Comparison of ENCODE assay signal across 10 cellular contexts in genomic region chr6:39357998-39358686, GRCh38. TPM values are rescaled to one million over a fixed set of nuclear protein-coding genes. Genes with fewer than 3 reads are reported as not detected.
DNase-seq lines count a peak whose midpoint lies in the region; ATAC-seq and TF ChIP-seq lines count a peak whose summit lies in the region.
"Had no signal": no experiment of that assay in that cellular context is flagged by ENCODE, and none has a peak within 500 bp of the region (broad histone marks: within the 10 kb centered on the region; RNA-seq: fewer than 3 reads in every experiment).

No MANE protein-coding gene starts in this region.

- TF ChIP-seq POLR2A in tibial nerve (IDR thresholded peaks at IDR 0.05), result no peak

- H3K36me3 Mint-ChIP-seq in progenitor cell of endocrine pancreas (ENCODE audit: insufficient read depth) (no peaks in the 10 kb centered on the region), type B pancreatic cell (no peaks in the 10 kb centered on the region)
- H3K36me3 Mint-ChIP-seq: CD4-positive, CD25-positive, alpha-beta regulatory T cell had no signal

- H3K27me3 Mint-ChIP-seq in progenitor cell of endocrine pancreas (no peaks in the 10 kb centered on the region), type B pancreatic cell (peaks cover 3% of the 10 kb centered on the region)
- H3K27me3 Mint-ChIP-seq: CD4-positive, CD25-positive, alpha-beta regulatory T cell had no signal

- no peak overlapping the region for H3K27ac Mint-ChIP-seq in progenitor cell of endocrine pancreas
- H3K27ac Mint-ChIP-seq in type B pancreatic cell, result no peak overlapping the region
- H3K27ac Mint-ChIP-seq: CD4-positive, CD25-positive, alpha-beta regulatory T cell; T-helper 2 cell treated with Interferon-gamma antibody and Interleukin-4, amounts not matched to agents 5 μg/mL and 100 μg/mL, for 36 hours had no signal

- H3K4me1 Mint-ChIP-seq in progenitor cell of endocrine pancreas (ENCODE audit: low read depth), result no peaks in the 10 kb centered on the region
- H3K4me1 Mint-ChIP-seq in type B pancreatic cell (ENCODE audit: unreplicated experiment), result peaks cover 13% of the 10 kb centered on the region

- no peak overlapping the region for H3K27ac ChIP-seq in RWPE2 (ENCODE audit: poor library complexity, severe bottlenecking)
- H3K27ac ChIP-seq in hepatocyte, result no peak overlapping the region
- H3K27ac ChIP-seq in tibial nerve, result no peak overlapping the region

- 79% methylated on average over 7 of the region's 7 CpGs for WGBS in hepatocyte (ENCODE audit: low lambda C conversion rate, missing lambda C conversion rate)
- 58 to 61% methylated on average over 7 of the region's 7 CpGs for WGBS in tibial nerve, 2 donors

- H3K9me3 ChIP-seq in RWPE2 (ENCODE audit: severe bottlenecking), result no peaks in the 10 kb centered on the region
- H3K9me3 ChIP-seq in hepatocyte (ENCODE audit: low read depth), result no peaks in the 10 kb centered on the region
- H3K9me3 ChIP-seq in tibial nerve, result no peaks in the 10 kb centered on the region

- H3K36me3 ChIP-seq in RWPE2 (ENCODE audit: low read depth), result no peaks in the 10 kb centered on the region
- H3K36me3 ChIP-seq in hepatocyte (replicated peaks; ENCODE audit: insufficient read depth, low read depth), result no peaks in the 10 kb centered on the region
- H3K36me3 ChIP-seq in tibial nerve, result no peaks in the 10 kb centered on the region

- H3K9me2 ChIP-seq in hepatocyte (replicated peaks; ENCODE audit: insufficient read depth), result no peaks in the 10 kb centered on the region

- H3K27me3 ChIP-seq in RWPE2 (ENCODE audit: insufficient read depth, poor library complexity, severe bottlenecking) (no peaks in the 10 kb centered on the region), hepatocyte (no peaks in the 10 kb centered on the region), tibial nerve (no peaks in the 10 kb centered on the region)

- H3K4me2 ChIP-seq in hepatocyte, result no peak overlapping the region

- H3K4me3 Mint-ChIP-seq in progenitor cell of endocrine pancreas (ENCODE audit: low read depth), result no peak overlapping the region
- no peak overlapping the region for H3K4me3 Mint-ChIP-seq in type B pancreatic cell
- H3K4me3 Mint-ChIP-seq: CD4-positive, CD25-positive, alpha-beta regulatory T cell; T-helper 2 cell treated with Interferon-gamma antibody and Interleukin-4, amounts not matched to agents 5 μg/mL and 100 μg/mL, for 36 hours had no signal

- H2AFZ ChIP-seq in hepatocyte, result no peak overlapping the region

- TF ChIP-seq CTCF in AG10803 (conservative IDR thresholded peaks at IDR 0.05; ENCODE audit: low read length) (no peak), LNCaP clone FGC (IDR thresholded peaks at IDR 0.05; ENCODE audit: control insufficient read depth, extremely low read depth, insufficient read depth) (no peak), RWPE2 (IDR thresholded peaks at IDR 0.05; ENCODE audit: poor library complexity, severe bottlenecking) (no peak), hepatocyte (IDR thresholded peaks at IDR 0.05; ENCODE audit: poor library complexity) (no peak), progenitor cell of endocrine pancreas (IDR thresholded peaks at IDR 0.05; ENCODE audit: unreplicated experiment) (no peak), type B pancreatic cell (conservative IDR thresholded peaks at IDR 0.05) (no peak), tibial nerve (IDR thresholded peaks at IDR 0.05) (no peak)

- ATAC-seq in RWPE2 (ENCODE audit: low read depth), result peak; percentile 54; the same call in 2 of the 3 replicates
- ATAC-seq in GM18498 (IDR thresholded peaks at IDR 0.05; ENCODE audit: unreplicated experiment), result no peak

- H3K4me3 ChIP-seq in AG10803 (ENCODE audit: low read length), result no peak overlapping the region
- no peak overlapping the region for H3K4me3 ChIP-seq in LNCaP clone FGC (ENCODE audit: low read depth, low read length)
- H3K4me3 ChIP-seq in RWPE2 (ENCODE audit: severe bottlenecking), result no peak overlapping the region
- no peak overlapping the region for H3K4me3 ChIP-seq in hepatocyte
- no peak overlapping the region for H3K4me3 ChIP-seq in tibial nerve

- H4K20me1 ChIP-seq in hepatocyte (ENCODE audit: insufficient read depth, poor library complexity, severe bottlenecking), result no peaks in the 10 kb centered on the region

- no peaks in the 10 kb centered on the region for H3K9me3 Mint-ChIP-seq in progenitor cell of endocrine pancreas (ENCODE audit: low read depth)
- H3K9me3 Mint-ChIP-seq in type B pancreatic cell, result no peaks in the 10 kb centered on the region
- H3K9me3 Mint-ChIP-seq: CD4-positive, CD25-positive, alpha-beta regulatory T cell; T-helper 2 cell treated with Interferon-gamma antibody and Interleukin-4, amounts not matched to agents 5 μg/mL and 100 μg/mL, for 36 hours had no signal

- H3K4me1 ChIP-seq in RWPE2 (ENCODE audit: insufficient read depth, poor library complexity, severe bottlenecking) (no peaks in the 10 kb centered on the region), hepatocyte (ENCODE audit: insufficient read depth) (peaks cover 6% of the 10 kb centered on the region), tibial nerve (peaks cover 0 to 10% (median 0%) of the 10 kb centered on the region in 4 donors)

- no peak for TF ChIP-seq EP300 in tibial nerve (IDR thresholded peaks at IDR 0.05)

- peak; percentile 73 for DNase-seq in AG10803 (ENCODE audit: low read depth)
- DNase-seq in LNCaP clone FGC (ENCODE audit: low read depth), result peak; percentile 50
- no peak for DNase-seq in RWPE2 (ENCODE audit: low spot score)
- peak; percentile 75 for DNase-seq in hepatocyte (ENCODE audit: low spot score)
- no peak for DNase-seq in progenitor cell of endocrine pancreas (ENCODE audit: low spot score, unreplicated experiment)
- no peak for DNase-seq in type B pancreatic cell (ENCODE audit: extremely low spot score, unreplicated experiment)
- no peak for DNase-seq in tibial nerve (ENCODE audit: low spot score in 2 of 2)
- DNase-seq: CD4-positive, CD25-positive, alpha-beta regulatory T cell had no signal

- no peaks in the 10 kb centered on the region for H3K79me2 ChIP-seq in hepatocyte

RNA-seq across cellular contexts. Expression of gene KCNK16, which starts 35.6 kb away (rescaled TPM):
- total RNA-seq in hepatocyte (not detected in 2 replicates), progenitor cell of endocrine pancreas (32.9 and 35.2 TPM in 2 replicates), type B pancreatic cell (ENCODE audit: low replicate concordance) (22.6 and 41.1 TPM in 2 replicates), tibial nerve (not detected)
- 0.12 TPM in 1 of 2 replicates, not detected in the other for polyA plus RNA-seq in hepatocyte
- total RNA-seq: CD4-positive, CD25-positive, alpha-beta regulatory T cell had no signal
- polyA plus RNA-seq: CD4-positive, CD25-positive, alpha-beta regulatory T cell had no signal

RNA-seq across cellular contexts. Expression of gene KCNK17, which starts 43.9 kb away (rescaled TPM):
- not detected in 2 replicates for total RNA-seq in hepatocyte
- polyA plus RNA-seq in hepatocyte, result not detected in 2 replicates
- 11.2 and 11.6 TPM in 2 replicates for total RNA-seq in progenitor cell of endocrine pancreas
- 9.9 and 18.6 TPM in 2 replicates for total RNA-seq in type B pancreatic cell (ENCODE audit: low replicate concordance)
- 1 to 10 TPM in 2 of 4 donors, not detected in 2; 1.1 to 1.7 TPM for total RNA-seq in tibial nerve
- total RNA-seq: CD4-positive, CD25-positive, alpha-beta regulatory T cell had no signal
- polyA plus RNA-seq: CD4-positive, CD25-positive, alpha-beta regulatory T cell had no signal

Comparison
In these comparisons a context has a peak if more than half of its experiments do, and no peak if none do; other contexts are left out.
1. DNase-seq: peak in AG10803 (single experiment), LNCaP clone FGC (single experiment) and hepatocyte (single experiment); none in RWPE2 (single experiment), progenitor cell of endocrine pancreas (single experiment), type B pancreatic cell (single experiment) and tibial nerve (0 of 2).
2. RNA of gene KCNK16, which starts 35.6 kb away (total RNA-seq): 32.9 to 35.2 TPM in progenitor cell of endocrine pancreas and 22.6 to 41.1 TPM in type B pancreatic cell; not detected in hepatocyte and not detected in tibial nerve; every median in the first group is over 10 times any median in the second.